ENCODE assay signal across 8 cellular contexts in the genomic region with DNA sequence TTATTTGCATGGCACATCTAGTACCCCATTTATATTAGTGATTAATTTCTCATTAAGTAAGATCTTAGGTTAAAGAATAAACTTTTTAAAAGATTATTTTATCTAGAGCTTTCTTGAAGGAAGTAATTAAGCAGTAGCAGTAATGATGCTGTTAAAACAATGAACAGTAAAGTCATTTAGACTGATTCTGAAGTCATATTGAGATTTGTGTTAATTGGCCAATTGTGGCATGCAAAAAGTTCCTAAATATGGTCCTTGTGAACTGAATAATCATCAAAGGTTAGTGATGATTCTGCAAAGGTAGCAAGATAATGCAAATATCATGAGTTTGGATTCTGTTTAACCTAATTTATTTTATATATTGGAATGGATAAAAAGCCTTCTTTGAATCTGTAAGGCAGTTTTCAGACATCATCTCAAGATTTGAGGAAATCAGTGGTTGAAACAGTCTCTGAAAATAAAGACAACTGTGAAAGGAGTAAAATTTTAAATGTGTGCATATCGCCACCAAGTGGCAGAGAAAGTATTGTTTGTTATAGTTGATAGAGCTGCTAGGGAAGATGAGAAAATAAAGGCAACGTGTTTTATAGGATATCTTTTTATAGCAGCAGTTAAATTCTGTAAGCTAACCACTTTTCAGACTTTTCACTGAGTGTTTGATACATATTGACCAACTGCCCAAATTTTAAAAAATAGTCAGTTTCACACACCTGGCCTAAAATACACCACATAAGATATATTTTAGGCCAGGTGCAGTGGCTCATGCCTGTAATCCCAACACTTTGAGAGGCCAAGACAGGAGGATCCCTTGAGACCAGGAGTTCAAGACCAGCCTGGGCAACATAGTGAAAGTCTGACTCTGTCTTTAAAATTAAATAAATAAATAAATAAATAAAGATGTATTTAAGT.
A peak's percentile ranks its signal among the peaks of the same experiment; 100 is the strongest.
DNase-seq lines count a peak whose midpoint lies in the region; ATAC-seq and TF ChIP-seq lines count a peak whose summit lies in the region.

No MANE protein-coding gene starts in this region.

- H2AFZ ChIP-seq in mammary epithelial cell (ENCODE audit: low read depth, low read length): no peak overlapping the region

- no peak overlapping the region for H3K4me3 ChIP-seq in Caco-2 (ENCODE audit: low read depth, low read length)
- no peak overlapping the region for H3K4me3 ChIP-seq in mammary epithelial cell (replicated peaks in 1 of 3; ENCODE audit: insufficient read depth in 1 of 3, low read depth in 2 of 3, low read length in 3 of 3)

- H3K27ac Mint-ChIP-seq in Caco-2 (ENCODE audit: unreplicated experiment): no peak overlapping the region
- H3K27ac Mint-ChIP-seq in type B pancreatic cell: no peak overlapping the region

- TF ChIP-seq CTCF in Caco-2 (IDR thresholded peaks at IDR 0.05; ENCODE audit: insufficient read depth in 1 of 2, low read depth in 1 of 2, low read length in 1 of 2, severe bottlenecking in 1 of 2, unreplicated experiment in 1 of 2) (peak; percentile 42 to 64), mammary epithelial cell (conservative IDR thresholded peaks at IDR 0.05 in 1 of 2, IDR thresholded peaks at IDR 0.05 in 1 of 2; ENCODE audit: extremely low read depth in 1 of 2, insufficient read depth in 1 of 2, low read depth in 1 of 2, low read length in 2 of 2) (peak; percentile 52 to 58), type B pancreatic cell (conservative IDR thresholded peaks at IDR 0.05) (peak; percentile 86)

- H3K4me1 Mint-ChIP-seq in Caco-2 (ENCODE audit: low read depth, unreplicated experiment): no peaks in the 10 kb centered on the region
- H3K4me1 Mint-ChIP-seq in type B pancreatic cell (ENCODE audit: unreplicated experiment): peaks cover 4% of the 10 kb centered on the region

- H3K4me1 ChIP-seq in Caco-2: peaks cover 6% of the 10 kb centered on the region
- H3K4me1 ChIP-seq in mammary epithelial cell (ENCODE audit: insufficient read depth, low read length): no peaks in the 10 kb centered on the region

- H3K27me3 ChIP-seq in Caco-2 (replicated peaks; ENCODE audit: control insufficient read depth, insufficient read depth, low read length) (no peaks in the 10 kb centered on the region), mammary epithelial cell (ENCODE audit: insufficient read depth, low read length) (no peaks in the 10 kb centered on the region)

- intact Hi-C loops in Caco-2 (cut with micrococcal nuclease; ENCODE audit: unreplicated experiment): loop anchor here (1.0 to 5.0 kb wide), 4 partner anchors 80 to 422 kb away; no protein-coding TSS in a partner anchor
- intact Hi-C loops in mammary epithelial cell (cut with micrococcal nuclease): loop anchor here (1.0 to 10.0 kb wide), 6 partner anchors 80 to 970 kb away; no protein-coding TSS in a partner anchor
- intact Hi-C loops in left colon (cut with DNase I, micrococcal nuclease): loop anchor here in 1 of 2 donors (5.0 to 10.0 kb wide), 2 partner anchors 78 to 326 kb away; no protein-coding TSS in a partner anchor

- no peak overlapping the region for H3K9ac ChIP-seq in mammary epithelial cell (ENCODE audit: insufficient read depth, low read length)

- H3K27me3 Mint-ChIP-seq in Caco-2 (ENCODE audit: insufficient read depth, unreplicated experiment): no peaks in the 10 kb centered on the region
- no peaks in the 10 kb centered on the region for H3K27me3 Mint-ChIP-seq in type B pancreatic cell

- 4% methylated on average over 2 of the region's 2 CpGs for WGBS in mammary epithelial cell (ENCODE audit: low coverage, missing lambda C conversion rate)

- 0 out of 2 replicates have a peak, but pooled peaks cover 5% of the 10 kb centered on the region for H3K9me3 ChIP-seq in Caco-2
- peaks cover 13% of the 10 kb centered on the region for H3K9me3 ChIP-seq in mammary epithelial cell (replicated peaks; ENCODE audit: insufficient read depth, low read length)

- in situ Hi-C loops in mammary epithelial cell (cut with MboI; ENCODE audit: low sequenced_read_pairs in 2 of 2): loop anchor here in 1 of 2 donors (5.0 to 25.0 kb wide), 2 partner anchors 338 to 423 kb away; no protein-coding TSS in a partner anchor

- DNase-seq in Caco-2 (peak in 1 of 2 experiments; percentile 51), HS-27A (ENCODE audit: low read depth) (peak; percentile 39), NOMO-1 treated with dmso at 0.1 percent for 144 hours (lab: John Stamatoyannopoulos, UW; ENCODE audit: unreplicated experiment) (peak; percentile 6), mammary epithelial cell (peak; percentile 42), left colon (no peak), type B pancreatic cell (ENCODE audit: extremely low spot score, unreplicated experiment) (no peak), ureter (ENCODE audit: low spot score) (no peak)

- peaks cover 12% of the 10 kb centered on the region for H3K9me3 Mint-ChIP-seq in Caco-2 (ENCODE audit: unreplicated experiment)
- H3K9me3 Mint-ChIP-seq in type B pancreatic cell: peaks cover 10% of the 10 kb centered on the region

- BruUV-seq in Caco-2 (replicated peaks; lab: Mats Ljungman, UMichigan): no TSS peak
- BruUV-seq in mammary epithelial cell (replicated peaks; lab: Mats Ljungman, UMichigan): no TSS peak

- no peaks in the 10 kb centered on the region for H4K20me1 ChIP-seq in mammary epithelial cell (ENCODE audit: insufficient read depth, low read length)

- H3K4me2 ChIP-seq in mammary epithelial cell (ENCODE audit: insufficient read depth, low read depth, low read length): no peak overlapping the region

- CTCF ChIA-PET in Caco-2 (lab: Charles Lee): interaction anchor here (0.6 to 2.4 kb wide), 8 partner anchors 74 to 381 kb away, joined by 3 to 14 read pairs (median 4); no protein-coding TSS in a partner anchor
- CTCF ChIA-PET in mammary epithelial cell (lab: Charles Lee; ENCODE audit: low non-redundant PET): interaction anchor here (0.6 to 1.0 kb wide), 2 partner anchors 68 to 80 kb away, joined by 3 to 10 read pairs; no protein-coding TSS in a partner anchor

- peaks cover 8% of the 10 kb centered on the region for H3K36me3 Mint-ChIP-seq in Caco-2 (ENCODE audit: insufficient read depth, unreplicated experiment)
- H3K36me3 Mint-ChIP-seq in type B pancreatic cell: peaks cover 29% of the 10 kb centered on the region

- POLR2A ChIA-PET in Caco-2 (lab: Charles Lee): no interaction called here

- no peak overlapping the region for H3K27ac ChIP-seq in mammary epithelial cell (ENCODE audit: insufficient read depth, low read depth, low read length)

- dilution Hi-C loops in mammary epithelial cell (cut with HindIII; ENCODE audit: low sequenced_read_pairs): no loop called here

- no peaks in the 10 kb centered on the region for H3K79me2 ChIP-seq in mammary epithelial cell (ENCODE audit: insufficient read depth, low read length)

- H3K36me3 ChIP-seq in Caco-2 (ENCODE audit: control insufficient read depth, insufficient read depth, low read length): peaks cover 2% of the 10 kb centered on the region
- peaks cover 5% of the 10 kb centered on the region for H3K36me3 ChIP-seq in mammary epithelial cell (ENCODE audit: insufficient read depth, low read length)

- ATAC-seq in GM18511 (IDR thresholded peaks at IDR 0.05; ENCODE audit: unreplicated experiment) (peak; percentile 80), left colon (peak; percentile 78)

- H3K4me3 Mint-ChIP-seq in Caco-2 (ENCODE audit: unreplicated experiment): no peak overlapping the region
- no peak overlapping the region for H3K4me3 Mint-ChIP-seq in type B pancreatic cell

Comparison
In these comparisons a context has a peak if more than half of its experiments do, and no peak if none do; other contexts are left out.
1. DNase-seq: peak in HS-27A (single experiment), NOMO-1 treated with dmso at 0.1 percent for 144 hours (single experiment) and mammary epithelial cell (single experiment); none in left colon (0 of 2), type B pancreatic cell (single experiment) and ureter (single experiment).
2. Peak in every context shown above with its lines, with median percentiles within 50 percentile points of each other: CTCF ChIP-seq.